9 cellular contexts compared by ENCODE assay signal in the genomic region with DNA sequence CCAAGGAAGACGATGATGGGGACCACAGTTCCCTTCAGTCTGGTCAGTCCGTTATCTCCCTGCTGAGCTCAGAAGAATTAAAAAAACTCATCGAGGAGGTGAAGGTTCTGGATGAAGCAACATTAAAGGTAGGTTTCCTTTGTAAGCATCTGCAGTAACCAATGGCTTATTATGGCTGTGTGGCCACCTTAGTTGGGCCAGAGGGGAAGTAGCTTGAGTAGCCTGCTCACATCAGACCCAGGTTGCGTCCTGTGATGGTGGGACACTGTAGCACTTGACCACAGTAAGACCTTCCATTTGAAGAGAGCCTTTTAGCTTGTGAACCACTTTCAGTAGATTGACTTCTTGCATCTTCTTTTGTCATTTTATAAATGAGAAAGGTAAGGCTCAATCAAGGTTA. TPM values are rescaled to one million over a fixed set of nuclear protein-coding genes. Genes with fewer than 3 reads are reported as not detected.
DNase-seq lines count a peak whose midpoint lies in the region; ATAC-seq lines count a peak whose summit lies in the region.
"Had no signal": no experiment of that assay in that cellular context is flagged by ENCODE, and none has a peak within 500 bp of the region (broad histone marks: within the 10 kb centered on the region; RNA-seq: fewer than 3 reads in every experiment).

No MANE protein-coding gene starts in this region.

- peak overlapping the region; percentile 87 for H3K4me3 ChIP-seq in thymus (ENCODE audit: low read length)
- no peak overlapping the region for H3K4me3 ChIP-seq in mesendoderm (ENCODE audit: low read length)

- no peaks in the 10 kb centered on the region for H3K79me1 ChIP-seq in mesendoderm (ENCODE audit: low read length)

- H3K4me1 Mint-ChIP-seq in activated naive CD4-positive, alpha-beta T cell treated with anti-CD3 and anti-CD28 coated beads for 36 hours (ENCODE audit: low read depth): peaks cover 66% of the 10 kb centered on the region
- H3K4me1 Mint-ChIP-seq in activated naive CD8-positive, alpha-beta T cell (ENCODE audit: low read depth): peaks cover 87% of the 10 kb centered on the region

- H2AK5ac ChIP-seq in mesendoderm (ENCODE audit: low read length): no peak overlapping the region

- peak; percentile 0 for ATAC-seq in HG03097 (IDR thresholded peaks at IDR 0.05; ENCODE audit: low FRiP score, unreplicated experiment)

- 88% methylated on average over 4 of the region's 4 CpGs for WGBS in thymus
- WGBS in mesendoderm (ENCODE audit: extremely low coverage, insufficient coverage, low lambda C conversion rate): no CpG with 5 or more reads among the region's 4 CpGs

- CTCF ChIA-PET in activated naive CD4-positive, alpha-beta T cell treated with anti-CD3 and anti-CD28 coated beads for 36 hours (lab: Charles Lee): interaction anchor here (0.7 to 5.0 kb wide), 8 partner anchors 8 to 1156 kb away, joined by 3 to 43 read pairs (median 6); no protein-coding TSS in a partner anchor

- H3K4ac ChIP-seq in mesendoderm (ENCODE audit: low read depth, low read length): no peak overlapping the region

- H3K4me1 ChIP-seq in thymus (ENCODE audit: control insufficient read depth, insufficient read depth, low read length) (peaks cover 30% of the 10 kb centered on the region), mesendoderm (ENCODE audit: control insufficient read depth, low read depth, low read length) (no peaks in the 10 kb centered on the region)

- H3K56ac ChIP-seq in mesendoderm (ENCODE audit: low read length): no peak overlapping the region

- H3K27ac Mint-ChIP-seq in activated naive CD4-positive, alpha-beta T cell treated with anti-CD3 and anti-CD28 coated beads for 36 hours: peak overlapping the region; percentile 99
- H3K27ac Mint-ChIP-seq in activated naive CD8-positive, alpha-beta T cell: peak overlapping the region; percentile 97

- H3K9me3 Mint-ChIP-seq in activated naive CD4-positive, alpha-beta T cell treated with anti-CD3 and anti-CD28 coated beads for 36 hours: no peaks in the 10 kb centered on the region
- H3K9me3 Mint-ChIP-seq in activated naive CD8-positive, alpha-beta T cell (ENCODE audit: low read depth): no peaks in the 10 kb centered on the region

- peak overlapping the region; percentile 93 for H3K4me3 Mint-ChIP-seq in activated naive CD4-positive, alpha-beta T cell treated with anti-CD3 and anti-CD28 coated beads for 36 hours
- peak overlapping the region; percentile 98 for H3K4me3 Mint-ChIP-seq in activated naive CD8-positive, alpha-beta T cell

- H2BK120ac ChIP-seq in mesendoderm (ENCODE audit: low read depth, low read length): no peak overlapping the region

- no peaks in the 10 kb centered on the region for H3K9me3 ChIP-seq in thymus (ENCODE audit: control insufficient read depth)

- no peak overlapping the region for H4K8ac ChIP-seq in mesendoderm (ENCODE audit: low read depth, low read length)

- H3K36me3 ChIP-seq in thymus (ENCODE audit: control insufficient read depth, insufficient read depth) (peaks cover 70% of the 10 kb centered on the region), mesendoderm (ENCODE audit: control insufficient read depth, insufficient read depth, low read length) (no peaks in the 10 kb centered on the region)

- H2BK15ac ChIP-seq in mesendoderm (replicated peaks; ENCODE audit: low read depth): no peak overlapping the region

- intact Hi-C loops in activated naive CD4-positive, alpha-beta T cell treated with anti-CD3 and anti-CD28 coated beads for 36 hours (cut with micrococcal nuclease): no loop called here

- no peak overlapping the region for H3K18ac ChIP-seq in mesendoderm (ENCODE audit: low read length)

- H3K36me3 Mint-ChIP-seq in activated naive CD4-positive, alpha-beta T cell treated with anti-CD3 and anti-CD28 coated beads for 36 hours (ENCODE audit: low read depth): peaks cover 74% of the 10 kb centered on the region
- peaks cover 45% of the 10 kb centered on the region for H3K36me3 Mint-ChIP-seq in activated naive CD8-positive, alpha-beta T cell

- H3K27ac ChIP-seq in thymus (ENCODE audit: low read depth): peak overlapping the region; percentile 52
- no peak overlapping the region for H3K27ac ChIP-seq in mesendoderm (ENCODE audit: low read depth, low read length)

- no peaks in the 10 kb centered on the region for H3K27me3 ChIP-seq in thymus (ENCODE audit: control insufficient read depth, insufficient read depth)
- no peaks in the 10 kb centered on the region for H3K27me3 ChIP-seq in mesendoderm (ENCODE audit: insufficient read depth, low read length, poor library complexity)

- H3K4me2 ChIP-seq in mesendoderm (ENCODE audit: low read length): no peak overlapping the region

- H3K9ac ChIP-seq in mesendoderm (ENCODE audit: low read length): no peak overlapping the region

- H3K23ac ChIP-seq in mesendoderm (ENCODE audit: low read length): no peak overlapping the region

- H4K5ac ChIP-seq in mesendoderm (ENCODE audit: low read length): no peak overlapping the region

- H2BK5ac ChIP-seq in mesendoderm (ENCODE audit: low read length): no peak overlapping the region

- no peaks in the 10 kb centered on the region for H3K27me3 Mint-ChIP-seq in activated naive CD4-positive, alpha-beta T cell treated with anti-CD3 and anti-CD28 coated beads for 36 hours (ENCODE audit: low read depth)
- no peaks in the 10 kb centered on the region for H3K27me3 Mint-ChIP-seq in activated naive CD8-positive, alpha-beta T cell

- DNase-seq in activated naive CD4-positive, alpha-beta T cell treated with anti-CD3 and anti-CD28 coated beads for 36 hours: no peak
- no peak for DNase-seq in activated naive CD4-positive, alpha-beta T cell treated with anti-CD3 and anti-CD28 coated beads, Interleukin-2, amount 50 U/mL, for 16 hours
- no peak for DNase-seq in RPMI8226
- no peak for DNase-seq in dedifferentiated amniotic fluid mesenchymal stem cell (ENCODE audit: extremely low spot score)
- no peak for DNase-seq in mesendoderm
- DNase-seq: NCI-H82 had no signal

- no peaks in the 10 kb centered on the region for H3K79me2 ChIP-seq in mesendoderm (ENCODE audit: control insufficient read depth, insufficient read depth, low read length)

RNA-seq across cellular contexts. Expression of gene STARD5, which starts 22.6 kb away (rescaled TPM):
- total RNA-seq in activated naive CD4-positive, alpha-beta T cell treated with anti-CD3 and anti-CD28 coated beads for 36 hours: 10 to 100 TPM; 10.1 to 11.7 TPM
- polyA plus RNA-seq in thymus: 12.0 TPM
- polyA plus RNA-seq in mesendoderm (2013, experiment 1 of 2): 0.74 TPM
- polyA plus RNA-seq in mesendoderm (2013, experiment 2 of 2): 0.87 TPM
